In genomic region chrX:57155171-57155570, GRCh38 we compare ENCODE assay signal across 21 cellular contexts. TPM values are rescaled to one million over a fixed set of nuclear protein-coding genes. Genes with fewer than 3 reads are reported as not detected.
"Had no signal": no experiment of that assay in that cellular context is flagged by ENCODE, and none has a peak within 500 bp of the region (broad histone marks: within the 10 kb centered on the region; RNA-seq: fewer than 3 reads in every experiment).

No MANE protein-coding gene starts in this region.

- FAIRE-seq: frontal cortex, TTC549 had no signal

- H3K27ac ChIP-seq: brain microvascular endothelial cell, right atrium auricular region, skin epidermis had no signal

- H3K36me3 ChIP-seq: brain microvascular endothelial cell, right atrium auricular region had no signal

- H3K4me3 ChIP-seq: right atrium auricular region, skin epidermis had no signal

- H3K27me3 ChIP-seq: brain microvascular endothelial cell, right atrium auricular region had no signal

- H3K4me1 ChIP-seq: right atrium auricular region had no signal

- DNase-seq: activated B cell treated with CpG ODN at 0.5 μM for 24 hours; activated CD4-positive, alpha-beta T cell treated with anti-CD3 and anti-CD28 coated beads for 48 hours; activated CD8-positive, alpha-beta memory T cell treated with anti-CD3 and anti-CD28 coated beads, Interleukin-2, amount 50 U/mL, for 4 hours; activated CD8-positive, alpha-beta T cell treated with anti-CD3 and anti-CD28 coated beads, Interleukin-2, amount 10 ng/mL, durations not matched to agents 7 days and 5 days; activated naive CD4-positive, alpha-beta T cell; activated naive CD8-positive, alpha-beta T cell treated with anti-CD3 and anti-CD28 coated beads, Interleukin-2, amount 10 ng/mL, durations not matched to agents 7 days and 5 days; brain microvascular endothelial cell; cerebellar nuclear complex; dermis blood vessel endothelial cell; effector memory CD8-positive, alpha-beta T cell; kidney glomerular epithelial cell; stimulated activated CD4-positive, alpha-beta T cell treated with anti-CD3 and anti-CD28 coated beads, Interleukin-4, amount 100 ng/mL, for 4 hours; stimulated activated CD8-positive, alpha-beta memory T cell treated with anti-CD3 and anti-CD28 coated beads, Interleukin-4, amount 100 ng/mL, for 48 hours; stimulated activated naive CD4-positive, alpha-beta T cell treated with Interleukin-2 at 50 U/mL for 16 hours; T-helper 17 cell; trophoblast cell had no signal

RNA-seq across cellular contexts. Expression of gene SPIN2A, which starts 18.0 kb away (rescaled TPM):
- total RNA-seq: epithelial cell of proximal tubule had no signal
